Comparison of ENCODE assay signal across 11 cellular contexts in genomic region chr11:67715801-67716200, GRCh38. TPM values are rescaled to one million over a fixed set of nuclear protein-coding genes. Genes with fewer than 3 reads are reported as not detected.
"Had no signal": no experiment of that assay in that cellular context is flagged by ENCODE, and none has a peak within 500 bp of the region (broad histone marks: within the 10 kb centered on the region; RNA-seq: fewer than 3 reads in every experiment).

No MANE protein-coding gene starts in this region.

RNA-seq across cellular contexts. Expression of gene ALDH3B2, which starts 41.4 kb away (rescaled TPM):
- total RNA-seq: dermis blood vessel endothelial cell; dorsolateral prefrontal cortex; gastrocnemius medialis; glomerular endothelial cell; heart right ventricle; left cardiac atrium; left ventricle myocardium superior; lung microvascular endothelial cell; mesenteric fat pad; myocyte; naive thymus-derived CD4-positive, alpha-beta T cell had no signal
- polyA plus RNA-seq: naive thymus-derived CD4-positive, alpha-beta T cell had no signal
